Comparison of ENCODE assay signal across 1 cellular context in genomic region chr12:70606001-70606400, GRCh38.
TF ChIP-seq lines count a peak whose summit lies in the region.

No MANE protein-coding gene starts in this region.

TF ChIP-seq in K562, 482 proteins besides CTCF, POLR2A, EP300 and RAD21 (continued from another document):
- 0 out of 2 replicates have a peak, but pooled peaks have one; percentile 10 for TF ChIP-seq MGA (IDR thresholded peaks at IDR 0.05)
